Comparison of ENCODE assay signal across 17 cellular contexts in the genomic region with DNA sequence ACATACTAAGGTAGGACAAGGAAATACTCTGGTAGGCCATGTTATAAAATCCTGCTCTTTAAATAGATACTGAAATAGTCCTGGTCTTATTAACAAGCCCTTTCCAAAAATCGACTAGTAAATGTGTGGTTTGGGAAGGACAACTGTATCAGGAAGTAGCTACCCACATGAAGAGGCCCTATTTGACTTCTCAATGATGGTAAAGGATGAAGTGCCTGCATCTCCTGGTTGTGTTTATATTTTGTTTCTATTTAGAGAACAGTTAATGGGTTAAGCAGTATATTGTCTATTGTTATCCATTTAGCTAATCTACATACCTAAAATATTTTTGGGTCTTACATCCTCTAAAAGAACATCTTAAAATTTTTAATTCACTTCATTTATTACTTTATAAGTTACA. TPM values are rescaled to one million over a fixed set of nuclear protein-coding genes. Genes with fewer than 3 reads are reported as not detected.
DNase-seq lines count a peak whose midpoint lies in the region; ATAC-seq and TF ChIP-seq lines count a peak whose summit lies in the region.
"Had no signal": no experiment of that assay in that cellular context is flagged by ENCODE, and none has a peak within 500 bp of the region (broad histone marks: within the 10 kb centered on the region; RNA-seq: fewer than 3 reads in every experiment).

No MANE protein-coding gene starts in this region.

- no peaks in the 10 kb centered on the region for H3K36me3 Mint-ChIP-seq in mesothelial cell of epicardium
- H3K36me3 Mint-ChIP-seq: CD8-positive, alpha-beta T cell had no signal

- H3K36me3 ChIP-seq in SJSA1, result no peaks in the 10 kb centered on the region
- H3K36me3 ChIP-seq: Peyer's patch had no signal

- H3K27ac Mint-ChIP-seq in mesothelial cell of epicardium, result no peak overlapping the region
- H3K27ac Mint-ChIP-seq: CD8-positive, alpha-beta T cell; H9 had no signal

- H3K4me1 Mint-ChIP-seq in mesothelial cell of epicardium, result peaks cover 7% of the 10 kb centered on the region

- no peaks in the 10 kb centered on the region for H3K9me3 ChIP-seq in SJSA1 (replicated peaks)
- H3K9me3 ChIP-seq: Peyer's patch had no signal

- ATAC-seq in left lobe of liver (peak; percentile 5), GM21423 (IDR thresholded peaks at IDR 0.05; ENCODE audit: unreplicated experiment) (no peak)
- ATAC-seq: CD8-positive, alpha-beta T cell had no signal

- H3K27me3 Mint-ChIP-seq in mesothelial cell of epicardium (ENCODE audit: low read depth), result peaks cover 6% of the 10 kb centered on the region

- H3K27me3 ChIP-seq in SJSA1 (replicated peaks), result no peaks in the 10 kb centered on the region
- H3K27me3 ChIP-seq: Peyer's patch had no signal

- H3K4me1 ChIP-seq in SJSA1 (replicated peaks), result peaks cover 19% of the 10 kb centered on the region
- H3K4me1 ChIP-seq: Peyer's patch had no signal

- no peak overlapping the region for H3K4me3 Mint-ChIP-seq in mesothelial cell of epicardium
- H3K4me3 Mint-ChIP-seq: CD8-positive, alpha-beta T cell; H9 had no signal

- H3K27ac ChIP-seq in 22Rv1 (peak overlapping the region; percentile 33), SJSA1 (peak overlapping the region; percentile 66)
- H3K27ac ChIP-seq: Peyer's patch had no signal

- no peak overlapping the region for H3K4me3 ChIP-seq in SJSA1
- H3K4me3 ChIP-seq: Peyer's patch had no signal

- DNase-seq in EH (ENCODE audit: low read depth) (peak; percentile 32), SJSA1 (ENCODE audit: low read depth in 1 of 2, low spot score in 2 of 2) (peak in 1 of 2 experiments; percentile 62), left lobe of liver (ENCODE audit: low spot score) (no peak), NCI-H526 (lab: John Stamatoyannopoulos, UW) (no peak), mesothelial cell of epicardium (ENCODE audit: low spot score in 2 of 2, unreplicated experiment in 2 of 2) (no peak), SHP77 (lab: John Stamatoyannopoulos, UW) (no peak)
- DNase-seq: ACHN; CD8-positive, alpha-beta T cell; H9; NCI-H1048; NCI-H146; NCI-H2171; NCI-H446 treated with DMSO at 0.1 percent for 48 hours; Peyer's patch; SIG-M5 had no signal

- TF ChIP-seq CTCF in 22Rv1 (IDR thresholded peaks at IDR 0.05), result no peak
- no peak for TF ChIP-seq CTCF in mesothelial cell of epicardium (IDR thresholded peaks at IDR 0.05; ENCODE audit: unreplicated experiment)

- H3K9me3 Mint-ChIP-seq in mesothelial cell of epicardium, result no peaks in the 10 kb centered on the region
- H3K9me3 Mint-ChIP-seq: CD8-positive, alpha-beta T cell; H9 had no signal

RNA-seq across cellular contexts. Expression of gene GDF9, which starts 12.5 kb away (rescaled TPM):
- total RNA-seq in SJSA1 (2014; rRNA removed; shearing (Covaris generic)), result 0.09 and 0.21 TPM in 2 replicates
- total RNA-seq in left lobe of liver (0.15 TPM), mesothelial cell of epicardium (0.93 to 1.2 TPM (median 0.98 TPM) in 3 replicates)

RNA-seq across cellular contexts. Expression of gene UQCRQ, which starts 12.7 kb away (rescaled TPM):
- total RNA-seq in SJSA1 (2014; rRNA removed; shearing (Covaris generic)), result 330 and 440 TPM in 2 replicates
- total RNA-seq in left lobe of liver (727 TPM), mesothelial cell of epicardium (258 to 329 TPM (median 308 TPM) in 3 replicates)

RNA-seq across cellular contexts. Expression of gene LEAP2, which starts 19.7 kb away (rescaled TPM):
- total RNA-seq in SJSA1 (2014; rRNA removed; shearing (Covaris generic)), result 0.37 and 5.5 TPM in 2 replicates
- total RNA-seq in left lobe of liver (168 TPM), mesothelial cell of epicardium (1.9 to 2.6 TPM (median 1.9 TPM) in 3 replicates)

RNA-seq across cellular contexts. Expression of gene SHROOM1, which starts 23.3 kb away (rescaled TPM):
- 24.1 and 31.2 TPM in 2 replicates for total RNA-seq in SJSA1 (2014; rRNA removed; shearing (Covaris generic))
- 41.3 TPM for total RNA-seq in left lobe of liver
- 8.6 to 12.2 TPM (median 8.6 TPM) in 3 replicates for total RNA-seq in mesothelial cell of epicardium

RNA-seq across cellular contexts. Expression of gene SOWAHA, which starts 40.7 kb away (rescaled TPM):
- not detected in 2 replicates for total RNA-seq in SJSA1 (2014; rRNA removed; shearing (Covaris generic))
- total RNA-seq in left lobe of liver, result 1.7 TPM
- total RNA-seq in mesothelial cell of epicardium, result 0.52 to 0.67 TPM (median 0.64 TPM) in 3 replicates
- total RNA-seq: CD8-positive, alpha-beta T cell had no signal

Comparison
In these comparisons a context has a peak if more than half of its experiments do, and no peak if none do; other contexts are left out.
1. RNA of gene LEAP2, which starts 19.7 kb away (total RNA-seq): 168 TPM in left lobe of liver (single experiment); 1.9 to 2.6 TPM in mesothelial cell of epicardium and 0.37 to 5.5 TPM in SJSA1; every median in the first group is over 10 times any median in the second.